In genomic region chr5:126777257-126777973, GRCh38 we compare ENCODE assay signal across 8 cellular contexts. TPM values are rescaled to one million over a fixed set of nuclear protein-coding genes. Genes with fewer than 3 reads are reported as not detected.
DNase-seq lines count a peak whose midpoint lies in the region; ATAC-seq and TF ChIP-seq lines count a peak whose summit lies in the region.

No MANE protein-coding gene starts in this region.

- under 1% methylated on average over 93 of the region's 93 CpGs for WGBS in thymus

- H3K9me3 ChIP-seq in RWPE2 (ENCODE audit: severe bottlenecking) (no peaks in the 10 kb centered on the region), thymus (ENCODE audit: control insufficient read depth) (no peaks in the 10 kb centered on the region)

- H3K4me1 Mint-ChIP-seq in activated naive CD4-positive, alpha-beta T cell treated with anti-CD3 and anti-CD28 coated beads, Interleukin-2, amount 50 U/mL, for 24 hours = peaks cover 26% of the 10 kb centered on the region

- H3K27ac Mint-ChIP-seq in activated naive CD4-positive, alpha-beta T cell treated with anti-CD3 and anti-CD28 coated beads, Interleukin-2, amount 50 U/mL, for 24 hours = peak overlapping the region; percentile 97

- H3K4me3 ChIP-seq in RWPE2 (ENCODE audit: severe bottlenecking) (peak overlapping the region; percentile 66), thymus (ENCODE audit: low read length) (peak overlapping the region; percentile 64)

- H3K36me3 Mint-ChIP-seq in activated naive CD4-positive, alpha-beta T cell treated with anti-CD3 and anti-CD28 coated beads, Interleukin-2, amount 50 U/mL, for 24 hours = no peaks in the 10 kb centered on the region

- no peak for TF ChIP-seq CTCF in RWPE2 (IDR thresholded peaks at IDR 0.05; ENCODE audit: poor library complexity, severe bottlenecking)
- no peak for TF ChIP-seq CTCF in omental fat pad (IDR thresholded peaks at IDR 0.05)

- peak overlapping the region; percentile 88 for H3K4me3 Mint-ChIP-seq in activated naive CD4-positive, alpha-beta T cell treated with anti-CD3 and anti-CD28 coated beads, Interleukin-2, amount 50 U/mL, for 24 hours

- peak overlapping the region; percentile 86 for H3K27ac ChIP-seq in RWPE2 (ENCODE audit: poor library complexity, severe bottlenecking)
- peak overlapping the region; percentile 92 for H3K27ac ChIP-seq in thymus (ENCODE audit: low read depth)

- no peaks in the 10 kb centered on the region for H3K9me3 Mint-ChIP-seq in activated naive CD4-positive, alpha-beta T cell treated with anti-CD3 and anti-CD28 coated beads, Interleukin-2, amount 50 U/mL, for 24 hours

- DNase-seq in NK-92 treated with Interleukin-12 subunit alpha and Interleukin-12 subunit beta, amount 100 ng/mL, for 24 hours (lab: John Stamatoyannopoulos, UW) = peak; percentile 73
- DNase-seq in NK-92 (lab: John Stamatoyannopoulos, UW; ENCODE audit: unreplicated experiment) = no peak
- DNase-seq in RWPE2 (ENCODE audit: low spot score) = peak; percentile 71
- DNase-seq in head of caudate nucleus = peak in 41 of 42 donors; percentile 8 to 77 (median 56)
- DNase-seq in omental fat pad (ENCODE audit: low spot score) = no peak

- intact Hi-C loops in head of caudate nucleus (cut with DNase I) = loop anchor here (5.0 kb wide), 2 partner anchors 100 to 120 kb away; no protein-coding TSS in a partner anchor

- H3K27me3 Mint-ChIP-seq in activated naive CD4-positive, alpha-beta T cell treated with anti-CD3 and anti-CD28 coated beads, Interleukin-2, amount 50 U/mL, for 24 hours = no peaks in the 10 kb centered on the region

- H3K27me3 ChIP-seq in RWPE2 (ENCODE audit: insufficient read depth, poor library complexity, severe bottlenecking) = no peaks in the 10 kb centered on the region
- no peaks in the 10 kb centered on the region for H3K27me3 ChIP-seq in thymus (ENCODE audit: control insufficient read depth, insufficient read depth)

- H3K4me1 ChIP-seq in RWPE2 (ENCODE audit: insufficient read depth, poor library complexity, severe bottlenecking) = peaks cover 16% of the 10 kb centered on the region
- H3K4me1 ChIP-seq in thymus (ENCODE audit: control insufficient read depth, insufficient read depth, low read length) = no peaks in the 10 kb centered on the region

- ATAC-seq in HG03066 (IDR thresholded peaks at IDR 0.05; ENCODE audit: low read depth, unreplicated experiment) (peak; percentile 10), RWPE2 (ENCODE audit: low read depth) (peak; percentile 18), omental fat pad (ENCODE audit: low FRiP score) (peak; percentile 11)

- peaks cover 28% of the 10 kb centered on the region for H3K36me3 ChIP-seq in RWPE2 (ENCODE audit: low read depth)
- peaks cover 3% of the 10 kb centered on the region for H3K36me3 ChIP-seq in thymus (ENCODE audit: control insufficient read depth, insufficient read depth)

RNA-seq across cellular contexts. Expression of gene LMNB1, which starts 0.5 kb away (rescaled TPM):
- total RNA-seq in omental fat pad = 10 to 100 TPM in 3 of 4 donors, 1 to 10 TPM in 1; 4.4 to 20.4 (median 11.9) TPM
- polyA plus RNA-seq in thymus = 27.2 TPM

Comparison
In these comparisons a context has a peak if more than half of its experiments do, and no peak if none do; other contexts are left out.
1. DNase-seq: peak in NK-92 treated with Interleukin-12 subunit alpha and Interleukin-12 subunit beta, amount 100 ng/mL, for 24 hours (single experiment), RWPE2 (single experiment) and head of caudate nucleus (41 of 42); none in NK-92 (single experiment) and omental fat pad (single experiment).
2. Peak in every context shown above with its lines, with median percentiles within 50 percentile points of each other: ATAC-seq.